ENCODE assay signal across 7 cellular contexts in the genomic region with DNA sequence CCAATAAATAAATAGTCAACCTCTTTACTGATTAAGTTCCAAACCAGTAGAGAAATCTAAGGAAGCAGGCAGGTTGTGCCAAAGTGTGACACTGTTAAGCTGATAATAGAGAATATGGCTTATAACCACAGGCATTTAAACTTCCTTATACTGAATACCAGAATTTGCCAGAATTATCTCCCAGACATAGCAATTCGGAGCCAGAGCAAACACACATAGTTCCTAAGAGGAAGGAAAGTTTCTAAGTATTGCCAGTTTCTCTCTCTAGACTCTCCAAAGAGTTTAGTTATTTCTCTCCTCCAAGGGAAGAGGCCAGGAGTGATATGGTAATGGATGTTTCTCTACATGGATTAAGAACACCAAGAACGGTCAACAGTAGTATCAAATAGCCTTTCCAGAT.
"Had no signal": no experiment of that assay in that cellular context is flagged by ENCODE, and none has a peak within 500 bp of the region (broad histone marks: within the 10 kb centered on the region; RNA-seq: fewer than 3 reads in every experiment).

No MANE protein-coding gene starts in this region.

- H3K4me1 ChIP-seq: HAP-1 had no signal

- ATAC-seq: HCT116, K562 had no signal

- H2AFZ ChIP-seq: GM23248 had no signal

- DNase-seq: GM23248, GOT3, H7, IMR-90 had no signal

- H3K4me3 ChIP-seq: GM23248, HAP-1, K562 had no signal

- H3K9ac ChIP-seq: GM23248 had no signal

- H3K36me3 ChIP-seq: HAP-1 had no signal

- H3K9me3 ChIP-seq: HAP-1 had no signal

- H3K27ac ChIP-seq: GM23248 had no signal
